11 cellular contexts compared by ENCODE assay signal in genomic region chr7:124762611-124763143, GRCh38. TPM values are rescaled to one million over a fixed set of nuclear protein-coding genes. Genes with fewer than 3 reads are reported as not detected.
DNase-seq lines count a peak whose midpoint lies in the region; ATAC-seq, FAIRE-seq and TF ChIP-seq lines count a peak whose summit lies in the region.
"Had no signal": no experiment of that assay in that cellular context is flagged by ENCODE, and none has a peak within 500 bp of the region (broad histone marks: within the 10 kb centered on the region; RNA-seq: fewer than 3 reads in every experiment).

No MANE protein-coding gene starts in this region.

- H4K8ac ChIP-seq in H1 (ENCODE audit: extremely low read depth, insufficient read depth, low read length): no peak overlapping the region
- H4K8ac ChIP-seq in mesendoderm (ENCODE audit: low read depth, low read length): no peak overlapping the region

- no peak overlapping the region for H2BK120ac ChIP-seq in H1 (replicated peaks; ENCODE audit: low read depth, low read length)
- no peak overlapping the region for H2BK120ac ChIP-seq in mesendoderm (ENCODE audit: low read depth, low read length)

- CTCF ChIA-PET in H1 (lab: Charles Lee; ENCODE audit: partially characterized antibody): no interaction called here

- no peak overlapping the region for H3K23ac ChIP-seq in H1 (ENCODE audit: insufficient read length)
- H3K23ac ChIP-seq in mesendoderm (ENCODE audit: low read length): peak overlapping the region; percentile 74

- H3K4me1 ChIP-seq in H1 (replicated peaks in 1 of 4; ENCODE audit: control insufficient read depth in 3 of 4, insufficient read depth in 4 of 4, low read length in 3 of 4) (peaks cover 5 to 9% (median 6%) of the 10 kb centered on the region in 4 experiments; a peak in 6 of 7 replicates), mesendoderm (ENCODE audit: control insufficient read depth, low read depth, low read length) (no peaks in the 10 kb centered on the region), aorta (ENCODE audit: control insufficient read depth in 1 of 2, insufficient read depth in 2 of 2, low read length in 2 of 2) (no peaks in the 10 kb centered on the region)

- POLR2A ChIA-PET in H1 (lab: Charles Lee; ENCODE audit: partially characterized antibody): no interaction called here

- FAIRE-seq in H1 (lab: Jason Lieb, UNC): no peak
- FAIRE-seq: GM18507 had no signal

- no peak for TF ChIP-seq CTCF in 22Rv1 (IDR thresholded peaks at IDR 0.05)
- no peak for TF ChIP-seq CTCF in H1 (IDR thresholded peaks at IDR 0.05; ENCODE audit: control extremely low read depth in 1 of 3, insufficient read depth in 1 of 3, low read depth in 1 of 3, low read length in 3 of 3)

- H2AFZ ChIP-seq in H1 (ENCODE audit: low read length): no peak overlapping the region

- no peak for TF ChIP-seq POLR2A in H1 (IDR thresholded peaks at IDR 0.05; ENCODE audit: control extremely low read depth in 1 of 2, low read depth in 2 of 2, low read length in 2 of 2)

- H3K27me3 ChIP-seq in H1 (replicated peaks in 1 of 4; ENCODE audit: control insufficient read depth in 3 of 4, extremely low read depth in 1 of 4, insufficient read depth in 3 of 4, low read length in 3 of 4): peaks cover 5 to 24% (median 18%) of the 10 kb centered on the region in 4 experiments; a peak in 6 of 7 replicates
- H3K27me3 ChIP-seq in mesendoderm (ENCODE audit: insufficient read depth, low read length, poor library complexity): no peaks in the 10 kb centered on the region
- no peaks in the 10 kb centered on the region for H3K27me3 ChIP-seq in aorta (ENCODE audit: control insufficient read depth in 1 of 2, insufficient read depth in 2 of 2, low read length in 1 of 2)

- no peaks in the 10 kb centered on the region for H3K79me1 ChIP-seq in H1 (ENCODE audit: low read depth, low read length)
- peaks cover 9% of the 10 kb centered on the region for H3K79me1 ChIP-seq in mesendoderm (ENCODE audit: low read length)

- no peak overlapping the region for H2BK20ac ChIP-seq in H1 (ENCODE audit: low read length)

- peaks cover 0 to 5% of the 10 kb centered on the region in 2 experiments for H4K20me1 ChIP-seq in H1 (replicated peaks in 1 of 2; ENCODE audit: control insufficient read depth in 1 of 2, insufficient read depth in 2 of 2, low read length in 2 of 2)

- no peak overlapping the region for H3K56ac ChIP-seq in H1 (replicated peaks; ENCODE audit: insufficient read length, low read depth, low read length)
- peak overlapping the region; percentile 44 for H3K56ac ChIP-seq in mesendoderm (ENCODE audit: low read length)

- H3K9ac ChIP-seq in H1 (replicated peaks in 1 of 4; ENCODE audit: extremely low read depth in 1 of 4, low read depth in 3 of 4, low read length in 3 of 4) (no peak overlapping the region), mesendoderm (ENCODE audit: low read length) (peak overlapping the region; percentile 55)

- H3K14ac ChIP-seq in H1 (ENCODE audit: insufficient read length): no peak overlapping the region

- H2AK5ac ChIP-seq in H1 (ENCODE audit: low read depth, low read length): no peak overlapping the region
- H2AK5ac ChIP-seq in mesendoderm (ENCODE audit: low read length): no peak overlapping the region

- no peak overlapping the region for H2BK12ac ChIP-seq in H1 (ENCODE audit: low read depth, low read length)

- H2BK5ac ChIP-seq in H1 (ENCODE audit: low read depth, low read length) (no peak overlapping the region), mesendoderm (ENCODE audit: low read length) (no peak overlapping the region)

- H3K18ac ChIP-seq in H1 (ENCODE audit: extremely low read depth, low read length) (no peak overlapping the region), mesendoderm (ENCODE audit: low read length) (no peak overlapping the region)

- no peak for TF ChIP-seq RAD21 in H1 (IDR thresholded peaks at IDR 0.05 in 1 of 2, conservative IDR thresholded peaks at IDR 0.05 in 1 of 2; ENCODE audit: low read depth in 2 of 2, low read length in 2 of 2)

- H3K79me2 ChIP-seq in H1 (ENCODE audit: control insufficient read depth in 1 of 2, insufficient read depth in 2 of 2, low read length in 2 of 2) (peaks cover 0 to 21% of the 10 kb centered on the region in 2 experiments; a peak in 2 of 4 replicates), mesendoderm (ENCODE audit: control insufficient read depth, insufficient read depth, low read length) (peaks cover 27% of the 10 kb centered on the region)

- ATAC-seq in aorta (ENCODE audit: low FRiP score) (no peak), GM19324 (IDR thresholded peaks at IDR 0.05; ENCODE audit: low FRiP score, unreplicated experiment) (no peak)

- H3K23me2 ChIP-seq in H1 (ENCODE audit: low read depth, low read length): peaks cover 24% of the 10 kb centered on the region

- peak overlapping the region in 2 of 4 experiments; percentile 8 to 86; a peak in 3 of 8 replicates for H3K4me3 ChIP-seq in H1 (ENCODE audit: extremely low read depth in 1 of 4, insufficient read depth in 2 of 4, low read depth in 3 of 4, low read length in 4 of 4)
- peak overlapping the region; percentile 31 for H3K4me3 ChIP-seq in mesendoderm (ENCODE audit: low read length)
- H3K4me3 ChIP-seq in aorta (ENCODE audit: low read length in 2 of 2): peak overlapping the region in 1 of 2 donors; percentile 24

- H4K5ac ChIP-seq in H1 (ENCODE audit: insufficient read length, low read depth, low read length) (no peak overlapping the region), mesendoderm (ENCODE audit: low read length) (no peak overlapping the region)

- H3K9me3 ChIP-seq in H1 (ENCODE audit: insufficient read depth in 2 of 2, low read depth in 1 of 2, low read length in 1 of 2) (no peaks in the 10 kb centered on the region), aorta (ENCODE audit: control insufficient read depth, low read length) (no peaks in the 10 kb centered on the region)

- TF ChIP-seq EP300 in H1 (IDR thresholded peaks at IDR 0.05; ENCODE audit: borderline replicate concordance in 1 of 2, low read depth in 2 of 2, low read length in 2 of 2): no peak

- intact Hi-C loops in aorta (cut with DNase I): no loop called here

- H4K91ac ChIP-seq in H1 (replicated peaks; ENCODE audit: insufficient read length, low read length): no peak overlapping the region

- 80% methylated on average over 4 of the region's 4 CpGs; no CpG with 5 or more reads in 1 of the 2 experiments for WGBS in H1 (ENCODE audit: extremely low coverage in 1 of 2, insufficient coverage in 1 of 2, insufficient read length in 1 of 2, insufficient replicate concordance in 2 of 2, low coverage in 1 of 2, low lambda C conversion rate in 2 of 2, missing lambda C conversion rate in 1 of 2), 2 experiments
- no CpG with 5 or more reads among the region's 4 CpGs for WGBS in mesendoderm (ENCODE audit: extremely low coverage, insufficient coverage, low lambda C conversion rate)
- WGBS in aorta, 2 donors: 15 to 16% methylated on average over 4 of the region's 4 CpGs

- H3K4ac ChIP-seq in H1 (replicated peaks; ENCODE audit: insufficient read length, low read depth, low read length): no peak overlapping the region
- H3K4ac ChIP-seq in mesendoderm (ENCODE audit: low read depth, low read length): no peak overlapping the region

- H3K4me2 ChIP-seq in H1 (ENCODE audit: insufficient read depth in 1 of 2, low read depth in 2 of 2, low read length in 2 of 2) (peak overlapping the region; percentile 96 to 100), mesendoderm (ENCODE audit: low read length) (peak overlapping the region; percentile 58)

- no peaks in the 10 kb centered on the region for H3K36me3 ChIP-seq in H1 (ENCODE audit: control insufficient read depth in 2 of 4, insufficient read depth in 4 of 4, low read length in 3 of 4)
- H3K36me3 ChIP-seq in mesendoderm (ENCODE audit: control insufficient read depth, insufficient read depth, low read length): no peaks in the 10 kb centered on the region
- H3K36me3 ChIP-seq in aorta (ENCODE audit: control insufficient read depth in 1 of 2, insufficient read depth in 2 of 2, low read length in 1 of 2): no peaks in the 10 kb centered on the region

- H3K27ac ChIP-seq in 22Rv1 (peak overlapping the region; percentile 72), H1 (ENCODE audit: low read depth, low read length) (no peak overlapping the region), mesendoderm (ENCODE audit: low read depth, low read length) (no peak overlapping the region), aorta (ENCODE audit: low read depth in 1 of 2, low read length in 2 of 2) (no peak overlapping the region)

- no peak overlapping the region for H2BK15ac ChIP-seq in H1 (ENCODE audit: low read length)
- H2BK15ac ChIP-seq in mesendoderm (replicated peaks; ENCODE audit: low read depth): no peak overlapping the region

- DNase-seq in LoVo (ENCODE audit: low spot score): peak; percentile 28
- no peak for DNase-seq in H1 (ENCODE audit: low read depth in 1 of 2, low spot score in 2 of 2)
- peak; percentile 31 for DNase-seq in mesendoderm
- no peak for DNase-seq in aorta
- DNase-seq in NCI-H345 (lab: John Stamatoyannopoulos, UW): no peak
- DNase-seq in GOT3 (lab: John Stamatoyannopoulos, UW): no peak
- DNase-seq: activated CD8-positive, alpha-beta memory T cell treated with anti-CD3 and anti-CD28 coated beads, Interleukin-2, amount 50 U/mL, for 4 hours; EL had no signal

TF ChIP-seq in H1, 55 proteins besides CTCF, POLR2A, EP300 and RAD21 (continues in another document):
- no peak for TF ChIP-seq SIN3A (conservative IDR thresholded peaks at IDR 0.05 in 1 of 2, IDR thresholded peaks at IDR 0.05 in 1 of 2; ENCODE audit: low read depth in 1 of 2, low read length in 2 of 2)
- no peak for TF ChIP-seq MAX (IDR thresholded peaks at IDR 0.05)
- TF ChIP-seq HDAC6 (IDR thresholded peaks at IDR 0.05; ENCODE audit: low read depth, low read length): no peak
- TF ChIP-seq SRF (IDR thresholded peaks at IDR 0.05; ENCODE audit: low read depth, low read length): no peak
- no peak for TF ChIP-seq RFX5 (IDR thresholded peaks at IDR 0.05; ENCODE audit: borderline replicate concordance, low read depth, low read length)

RNA-seq across cellular contexts. Expression of gene GPR37, which starts 2.9 kb away (rescaled TPM):
- 15.5 and 17.4 TPM in 2 replicates for total RNA-seq in H1 (2021; fragmentation: NEBNext Ultra II Directional; extraction: Animal tissue kit (Norgen Biotek cat#: 25700))
- polyA plus RNA-seq in H1 (2011; rRNA removed) (1.5 and 3.1 TPM in 2 replicates), aorta (under 1 TPM; 0.31 to 0.63 TPM)
- polyA plus RNA-seq in H1 (2011; cell fraction: cytosol; rRNA removed): 2.2 TPM
- 3.0 TPM for polyA plus RNA-seq in H1 (2011; cell fraction: nucleus; rRNA removed)
- polyA plus RNA-seq in H1 (2012, experiment 1 of 2): 5.0 to 7.8 TPM (median 6.1 TPM) in 4 replicates
- polyA plus RNA-seq in H1 (2012, experiment 2 of 2): 5.4 TPM
- polyA plus RNA-seq in H1 (2013, experiment 1 of 2): 24.4 TPM
- 24.6 TPM for polyA plus RNA-seq in H1 (2013, experiment 2 of 2)
- 3.4 and 4.6 TPM in 2 replicates for polyA minus RNA-seq in H1 (2011; rRNA and poly(A)+ RNA removed)
- polyA minus RNA-seq in H1 (2011; cell fraction: cytosol; rRNA and poly(A)+ RNA removed): 2.7 TPM
- polyA minus RNA-seq in H1 (2011; cell fraction: nucleus; rRNA and poly(A)+ RNA removed): 5.5 TPM
- 29.5 TPM for polyA plus RNA-seq in mesendoderm (2013, experiment 1 of 2)
- polyA plus RNA-seq in mesendoderm (2013, experiment 2 of 2): 27.7 TPM
- total RNA-seq in aorta: under 1 TPM; 0.39 to 0.99 TPM

Comparison
In these comparisons a context has a peak if more than half of its experiments do, and no peak if none do; other contexts are left out.
1. DNase-seq: peak in LoVo (single experiment) and mesendoderm (single experiment); none in H1 (0 of 2), aorta (0 of 2), NCI-H345 (single experiment) and GOT3 (single experiment).